Comparison of ENCODE assay signal across 9 cellular contexts in the genomic region with DNA sequence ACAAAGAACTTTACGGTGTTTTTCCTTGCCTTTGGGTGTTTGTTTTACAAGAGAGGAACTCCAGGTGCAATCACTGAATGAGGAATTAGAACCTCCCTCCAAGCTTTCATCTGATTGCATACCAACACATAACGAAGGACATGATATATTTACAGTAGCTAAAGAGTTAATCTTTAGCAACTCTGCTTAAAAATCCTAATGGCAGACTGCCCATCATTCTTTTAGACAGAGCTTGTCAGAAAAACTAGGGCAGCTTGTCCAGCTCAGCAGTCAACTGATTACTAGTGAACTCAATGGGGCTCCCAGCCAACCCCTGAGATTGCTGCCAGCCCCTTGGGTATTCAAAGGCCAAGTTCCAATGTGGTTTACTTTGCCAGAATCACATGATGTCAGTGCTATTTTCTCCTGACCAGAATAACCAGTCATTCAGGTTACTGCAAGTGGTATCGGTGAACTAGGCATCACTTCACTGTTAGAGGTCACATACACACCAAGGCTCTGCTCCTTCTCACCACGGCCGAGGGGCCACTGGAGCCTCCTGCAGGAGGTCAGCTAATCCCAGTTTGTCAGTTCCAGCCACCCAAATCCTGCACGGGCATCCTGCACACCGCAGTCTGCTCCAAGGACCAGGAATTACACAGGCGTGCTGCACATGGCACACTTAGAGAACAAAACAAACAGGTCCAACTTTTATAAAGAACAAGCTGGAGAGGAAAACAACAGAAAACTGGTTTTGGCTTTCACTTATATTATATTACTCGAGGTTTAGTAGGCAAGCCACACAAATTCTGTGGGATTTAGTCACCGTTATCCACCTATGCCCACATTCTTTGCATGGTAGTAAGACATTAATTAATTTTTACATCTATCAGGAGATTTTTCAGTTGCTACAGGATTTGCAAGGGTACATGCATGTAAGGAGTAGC.
DNase-seq lines count a peak whose midpoint lies in the region; ATAC-seq, FAIRE-seq and TF ChIP-seq lines count a peak whose summit lies in the region.
"Had no signal": no experiment of that assay in that cellular context is flagged by ENCODE, and none has a peak within 500 bp of the region (broad histone marks: within the 10 kb centered on the region; RNA-seq: fewer than 3 reads in every experiment).

No MANE protein-coding gene starts in this region.

- H2BK5ac ChIP-seq in trophoblast cell (ENCODE audit: low read depth, low read length, poor library complexity): no peak overlapping the region

- no peak overlapping the region for H3K23ac ChIP-seq in trophoblast cell (ENCODE audit: low read length)

- H3K9me3 ChIP-seq in SJSA1 (replicated peaks) (no peaks in the 10 kb centered on the region), trophoblast cell (ENCODE audit: insufficient read depth, low read depth, low read length) (no peaks in the 10 kb centered on the region)

- DNase-seq in GM23338 (ENCODE audit: low spot score): peak; percentile 65
- peak in 1 of 2 experiments; percentile 42 for DNase-seq in SJSA1 (ENCODE audit: low read depth in 1 of 2, low spot score in 2 of 2)
- DNase-seq in frontal cortex (ENCODE audit: low spot score in 2 of 2): peak; percentile 6 to 22
- DNase-seq in trophoblast cell: peak; percentile 73 to 93
- DNase-seq in activated CD4-positive, alpha-beta T cell treated with anti-CD3 and anti-CD28 coated beads for 48 hours: no peak

- H3F3A ChIP-seq in GM23338 (replicated peaks; ENCODE audit: low read depth): no peaks in the 10 kb centered on the region

- H3K18ac ChIP-seq in trophoblast cell (ENCODE audit: low read length): no peak overlapping the region

- H4K12ac ChIP-seq in trophoblast cell (ENCODE audit: low read depth, low read length): no peak overlapping the region

- no peaks in the 10 kb centered on the region for H3K27me3 ChIP-seq in GM23338 (ENCODE audit: insufficient read depth)
- no peaks in the 10 kb centered on the region for H3K27me3 ChIP-seq in SJSA1 (replicated peaks)
- no peaks in the 10 kb centered on the region for H3K27me3 ChIP-seq in trophoblast cell (ENCODE audit: insufficient read depth, low read length)

- no peaks in the 10 kb centered on the region for H3K36me3 Mint-ChIP-seq in GM23338 (ENCODE audit: low read depth)

- H3K36me3 ChIP-seq in GM23338 (ENCODE audit: insufficient read depth): no peaks in the 10 kb centered on the region
- no peaks in the 10 kb centered on the region for H3K36me3 ChIP-seq in SJSA1
- H3K36me3 ChIP-seq in trophoblast cell (ENCODE audit: control insufficient read depth in 1 of 2, insufficient read depth in 2 of 2, low read length in 2 of 2): no peaks in the 10 kb centered on the region

- H3K27ac Mint-ChIP-seq in GM23338: peak overlapping the region; percentile 89

- TF ChIP-seq CTCF in GM23338 (conservative IDR thresholded peaks at IDR 0.05; ENCODE audit: low read depth in 2 of 2): peak in 1 of 2 experiments; percentile 8; a peak in 1 of 4 replicates

- peaks cover 1% of the 10 kb centered on the region for H3K79me1 ChIP-seq in trophoblast cell (ENCODE audit: low read length)

- no peaks in the 10 kb centered on the region for H3K79me2 ChIP-seq in GM23338 (replicated peaks; ENCODE audit: insufficient read depth)
- H3K79me2 ChIP-seq in trophoblast cell (ENCODE audit: control insufficient read depth, insufficient read depth, low read length, poor library complexity): no peaks in the 10 kb centered on the region

- no peak overlapping the region for H2BK12ac ChIP-seq in trophoblast cell (ENCODE audit: low read length)

- no peaks in the 10 kb centered on the region for H4K20me1 ChIP-seq in GM23338 (replicated peaks; ENCODE audit: insufficient read depth)

- ATAC-seq in GM23338: peak; percentile 90
- no peak for ATAC-seq in GM21515 (IDR thresholded peaks at IDR 0.05; ENCODE audit: unreplicated experiment)
- no peak for ATAC-seq in GM21786 (IDR thresholded peaks at IDR 0.05; ENCODE audit: unreplicated experiment)
- no peak for ATAC-seq in HG03045 (IDR thresholded peaks at IDR 0.05; ENCODE audit: unreplicated experiment)
- ATAC-seq: K562 had no signal

- H3K4me2 ChIP-seq in GM23338 (peak overlapping the region; percentile 12; the same call in 1 of the 2 replicates), trophoblast cell (ENCODE audit: low read length) (peak overlapping the region; percentile 31)

- H3K4ac ChIP-seq in trophoblast cell (ENCODE audit: low read depth, low read length): no peak overlapping the region

- H4K91ac ChIP-seq in trophoblast cell (ENCODE audit: low read depth, low read length): no peak overlapping the region

- H3K4me3 ChIP-seq in GM23338 (no peak overlapping the region), SJSA1 (no peak overlapping the region), trophoblast cell (ENCODE audit: low read depth, low read length) (no peak overlapping the region)
- H3K4me3 ChIP-seq: K562 had no signal

- H2AK5ac ChIP-seq in trophoblast cell (ENCODE audit: low read length): no peak overlapping the region

- peaks cover 4% of the 10 kb centered on the region for H3K27me3 Mint-ChIP-seq in GM23338 (ENCODE audit: insufficient read depth, low read depth, poor library complexity)

- H2BK120ac ChIP-seq in trophoblast cell (ENCODE audit: insufficient read depth, low read length, poor library complexity): no peak overlapping the region

- no peak overlapping the region for H3K9ac ChIP-seq in trophoblast cell (ENCODE audit: low read length)

- no CpG with 5 or more reads among the region's 10 CpGs for WGBS in trophoblast cell (ENCODE audit: extremely low coverage, insufficient coverage, insufficient read length)

- no peak overlapping the region for H4K8ac ChIP-seq in trophoblast cell (ENCODE audit: low read depth, low read length)

- H3K9me3 Mint-ChIP-seq in GM23338: no peaks in the 10 kb centered on the region

- H3K4me1 ChIP-seq in GM23338 (ENCODE audit: insufficient read depth) (peaks cover 22% of the 10 kb centered on the region), SJSA1 (replicated peaks) (peaks cover 21% of the 10 kb centered on the region), trophoblast cell (ENCODE audit: control insufficient read depth in 1 of 2, insufficient read depth in 2 of 2, low read length in 2 of 2) (peaks cover 3 to 4% of the 10 kb centered on the region in 2 experiments)

- H3K27ac ChIP-seq in GM23338 (ENCODE audit: low read depth) (0 out of 2 replicates have a peak overlapping the region, but pooled peaks have one; percentile 3), SJSA1 (peak overlapping the region; percentile 14; the same call in 1 of the 2 replicates), trophoblast cell (ENCODE audit: low read depth, low read length) (peak overlapping the region; percentile 43)

- H3K14ac ChIP-seq in trophoblast cell (ENCODE audit: low read length): no peak overlapping the region

- no peak overlapping the region for H3K4me3 Mint-ChIP-seq in GM23338

- H3K4me1 Mint-ChIP-seq in GM23338: peaks cover 34% of the 10 kb centered on the region

- H2AFZ ChIP-seq in GM23338 (no peak overlapping the region), trophoblast cell (ENCODE audit: insufficient read depth, low read length, poor library complexity) (peak overlapping the region; percentile 56)

- H3K9me2 ChIP-seq in GM23338 (ENCODE audit: insufficient read depth): peaks cover 3% of the 10 kb centered on the region; the same call in 1 of the 2 replicates

- FAIRE-seq in frontal cortex (lab: Jason Lieb, UNC): no peak
- FAIRE-seq: K562 had no signal

TF ChIP-seq in GM23338, 12 proteins besides CTCF, POLR2A, EP300 and RAD21 (continues in another document):
- TF ChIP-seq, protein P1, sequence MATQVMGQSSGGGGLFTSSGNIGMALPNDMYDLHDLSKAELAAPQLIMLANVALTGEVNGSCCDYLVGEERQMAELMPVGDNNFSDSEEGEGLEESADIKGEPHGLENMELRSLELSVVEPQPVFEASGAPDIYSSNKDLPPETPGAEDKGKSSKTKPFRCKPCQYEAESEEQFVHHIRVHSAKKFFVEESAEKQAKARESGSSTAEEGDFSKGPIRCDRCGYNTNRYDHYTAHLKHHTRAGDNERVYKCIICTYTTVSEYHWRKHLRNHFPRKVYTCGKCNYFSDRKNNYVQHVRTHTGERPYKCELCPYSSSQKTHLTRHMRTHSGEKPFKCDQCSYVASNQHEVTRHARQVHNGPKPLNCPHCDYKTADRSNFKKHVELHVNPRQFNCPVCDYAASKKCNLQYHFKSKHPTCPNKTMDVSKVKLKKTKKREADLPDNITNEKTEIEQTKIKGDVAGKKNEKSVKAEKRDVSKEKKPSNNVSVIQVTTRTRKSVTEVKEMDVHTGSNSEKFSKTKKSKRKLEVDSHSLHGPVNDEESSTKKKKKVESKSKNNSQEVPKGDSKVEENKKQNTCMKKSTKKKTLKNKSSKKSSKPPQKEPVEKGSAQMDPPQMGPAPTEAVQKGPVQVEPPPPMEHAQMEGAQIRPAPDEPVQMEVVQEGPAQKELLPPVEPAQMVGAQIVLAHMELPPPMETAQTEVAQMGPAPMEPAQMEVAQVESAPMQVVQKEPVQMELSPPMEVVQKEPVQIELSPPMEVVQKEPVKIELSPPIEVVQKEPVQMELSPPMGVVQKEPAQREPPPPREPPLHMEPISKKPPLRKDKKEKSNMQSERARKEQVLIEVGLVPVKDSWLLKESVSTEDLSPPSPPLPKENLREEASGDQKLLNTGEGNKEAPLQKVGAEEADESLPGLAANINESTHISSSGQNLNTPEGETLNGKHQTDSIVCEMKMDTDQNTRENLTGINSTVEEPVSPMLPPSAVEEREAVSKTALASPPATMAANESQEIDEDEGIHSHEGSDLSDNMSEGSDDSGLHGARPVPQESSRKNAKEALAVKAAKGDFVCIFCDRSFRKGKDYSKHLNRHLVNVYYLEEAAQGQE (IDR thresholded peaks at IDR 0.05; ENCODE audit: unreplicated experiment): no peak
- no peak for TF ChIP-seq JUNB (IDR thresholded peaks at IDR 0.05; ENCODE audit: unreplicated experiment)
- TF ChIP-seq NANOG (IDR thresholded peaks at IDR 0.05; ENCODE audit: borderline replicate concordance): no peak
